10 cellular contexts compared by ENCODE assay signal in genomic region chr14:68392393-68393085, GRCh38.
DNase-seq lines count a peak whose midpoint lies in the region; TF ChIP-seq lines count a peak whose summit lies in the region.
"Had no signal": no experiment of that assay in that cellular context is flagged by ENCODE, and none has a peak within 500 bp of the region (broad histone marks: within the 10 kb centered on the region; RNA-seq: fewer than 3 reads in every experiment).

No MANE protein-coding gene starts in this region.

- H3K9me3 Mint-ChIP-seq in mesothelial cell of epicardium, result peaks cover 3% of the 10 kb centered on the region
- H3K9me3 Mint-ChIP-seq in activated naive CD4-positive, alpha-beta T cell treated with anti-CD3 and anti-CD28 coated beads, Interleukin-2, amount 10 ng/mL, durations not matched to agents 7 days and 5 days, result no peaks in the 10 kb centered on the region

- H3K9me3 ChIP-seq in colonic mucosa, result no peaks in the 10 kb centered on the region

- no peaks in the 10 kb centered on the region for H3K36me3 ChIP-seq in colonic mucosa

- DNase-seq in NCI-H510A treated with DMSO at 0.1 percent for 48 hours (lab: John Stamatoyannopoulos, UW), result peak; percentile 46
- peak; percentile 45 for DNase-seq in colonic mucosa
- DNase-seq in mesothelial cell of epicardium (ENCODE audit: low spot score in 2 of 2, unreplicated experiment in 2 of 2), result no peak
- DNase-seq in KG1 (lab: John Stamatoyannopoulos, UW), result no peak
- DNase-seq in activated naive CD4-positive, alpha-beta T cell treated with anti-CD3 and anti-CD28 coated beads, Interleukin-2, amount 10 ng/mL, durations not matched to agents 7 days and 5 days, result no peak
- DNase-seq in NCI-H748 treated with DMSO at 0.1 percent for 48 hours (lab: John Stamatoyannopoulos, UW), result no peak
- DNase-seq in activated CD4-positive, CD25-positive, alpha-beta regulatory T cell treated with anti-CD3 and anti-CD28 coated beads, Interleukin-2, amount 50 U/mL, for 72 hours, result no peak
- DNase-seq: activated CD8-positive, alpha-beta memory T cell treated with anti-CD3 and anti-CD28 coated beads, Interleukin-2, amount 50 U/mL, for 48 hours; stimulated activated CD4-positive, alpha-beta T cell treated with anti-CD3 and anti-CD28 coated beads, Interleukin-4, amount 100 ng/mL, for 24 hours had no signal

- no peaks in the 10 kb centered on the region for H3K4me1 ChIP-seq in colonic mucosa

- no peaks in the 10 kb centered on the region for H3K27me3 ChIP-seq in colonic mucosa

- peaks cover 2% of the 10 kb centered on the region for H3K36me3 Mint-ChIP-seq in mesothelial cell of epicardium
- H3K36me3 Mint-ChIP-seq in activated naive CD4-positive, alpha-beta T cell treated with anti-CD3 and anti-CD28 coated beads, Interleukin-2, amount 10 ng/mL, durations not matched to agents 7 days and 5 days, result peaks cover 3% of the 10 kb centered on the region

- no peak overlapping the region for H3K4me3 Mint-ChIP-seq in mesothelial cell of epicardium
- H3K4me3 Mint-ChIP-seq in activated naive CD4-positive, alpha-beta T cell treated with anti-CD3 and anti-CD28 coated beads, Interleukin-2, amount 10 ng/mL, durations not matched to agents 7 days and 5 days, result no peak overlapping the region

- intact Hi-C loops in colonic mucosa (cut with DNase I), result no loop called here

- CTCF ChIA-PET in activated naive CD4-positive, alpha-beta T cell treated with anti-CD3 and anti-CD28 coated beads, Interleukin-2, amount 10 ng/mL, durations not matched to agents 7 days and 5 days (lab: Charles Lee), result no interaction called here

- no peak overlapping the region for H3K9ac ChIP-seq in colonic mucosa (ENCODE audit: low read depth in 2 of 2, low read length in 2 of 2)

- no peaks in the 10 kb centered on the region for H3K27me3 Mint-ChIP-seq in mesothelial cell of epicardium (ENCODE audit: low read depth)
- no peaks in the 10 kb centered on the region for H3K27me3 Mint-ChIP-seq in activated naive CD4-positive, alpha-beta T cell treated with anti-CD3 and anti-CD28 coated beads, Interleukin-2, amount 10 ng/mL, durations not matched to agents 7 days and 5 days

- peak overlapping the region; percentile 90 for H3K27ac Mint-ChIP-seq in mesothelial cell of epicardium
- H3K27ac Mint-ChIP-seq in activated naive CD4-positive, alpha-beta T cell treated with anti-CD3 and anti-CD28 coated beads, Interleukin-2, amount 10 ng/mL, durations not matched to agents 7 days and 5 days, result no peak overlapping the region

- H3K4me3 ChIP-seq in colonic mucosa, result no peak overlapping the region

- H3K27ac ChIP-seq in colonic mucosa (peak overlapping the region; percentile 40), temporal lobe (ENCODE audit: low read depth, low read length) (peak overlapping the region; percentile 40)

- peaks cover 69% of the 10 kb centered on the region for H3K4me1 Mint-ChIP-seq in mesothelial cell of epicardium
- H3K4me1 Mint-ChIP-seq in activated naive CD4-positive, alpha-beta T cell treated with anti-CD3 and anti-CD28 coated beads, Interleukin-2, amount 10 ng/mL, durations not matched to agents 7 days and 5 days, result no peaks in the 10 kb centered on the region

- TF ChIP-seq CTCF in colonic mucosa (IDR thresholded peaks at IDR 0.05) (no peak), mesothelial cell of epicardium (IDR thresholded peaks at IDR 0.05; ENCODE audit: unreplicated experiment) (no peak)

Comparison
In these comparisons a context has a peak if more than half of its experiments do, and no peak if none do; other contexts are left out.
1. DNase-seq: peak in NCI-H510A treated with DMSO at 0.1 percent for 48 hours (single experiment) and colonic mucosa (single experiment); none in mesothelial cell of epicardium (0 of 2), KG1 (single experiment), activated naive CD4-positive, alpha-beta T cell treated with anti-CD3 and anti-CD28 coated beads, Interleukin-2, amount 10 ng/mL, durations not matched to agents 7 days and 5 days (single experiment), NCI-H748 treated with DMSO at 0.1 percent for 48 hours (single experiment) and activated CD4-positive, CD25-positive, alpha-beta regulatory T cell treated with anti-CD3 and anti-CD28 coated beads, Interleukin-2, amount 50 U/mL, for 72 hours (single experiment).